8 cellular contexts compared by ENCODE assay signal in genomic region chr9:40992472-40992821, GRCh38.
DNase-seq lines count a peak whose midpoint lies in the region; ATAC-seq and TF ChIP-seq lines count a peak whose summit lies in the region.
"Not testable (repeated sequence)": the region's sequence is repeated elsewhere in the genome, so short reads cannot be mapped to it uniquely, and the experiment has no call there.

No MANE protein-coding gene starts in this region.

- not testable (repeated sequence) for H3K36me3 ChIP-seq in parathyroid adenoma (ENCODE audit: control insufficient read depth, insufficient read depth, low read length); uterus

- TF ChIP-seq CTCF in parathyroid adenoma (IDR thresholded peaks at IDR 0.05); uterus (IDR thresholded peaks at IDR 0.05): not testable (repeated sequence)

- H3K9me3 ChIP-seq in parathyroid adenoma (ENCODE audit: control insufficient read depth, low read length); uterus: not testable (repeated sequence)

- DNase-seq in ecto neural progenitor cell (ENCODE audit: low spot score) = peak; percentile 74
- DNase-seq in iPS-NIHi11 (ENCODE audit: low spot score) = peak; percentile 4
- DNase-seq in uterus = peak in 1 of 2 donors; percentile 58

- not testable (repeated sequence) for H3K79me2 ChIP-seq in parathyroid adenoma

- H3K4me2 ChIP-seq in parathyroid adenoma (ENCODE audit: low read length) = peak overlapping the region; percentile 86

- H2AFZ ChIP-seq in parathyroid adenoma = peak overlapping the region; percentile 97

- not testable (repeated sequence) for H3K4me1 ChIP-seq in parathyroid adenoma, uterus

- intact Hi-C loops in uterus (cut with DNase I; ENCODE audit: low total_unique reads) = not testable (repeated sequence)

- peak; percentile 41 for ATAC-seq in GM18498 (IDR thresholded peaks at IDR 0.05; ENCODE audit: unreplicated experiment)
- peak; percentile 49 for ATAC-seq in GM21737 (IDR thresholded peaks at IDR 0.05; ENCODE audit: unreplicated experiment)
- ATAC-seq in HG03439 (IDR thresholded peaks at IDR 0.05; ENCODE audit: unreplicated experiment) = peak; percentile 39
- ATAC-seq in SK-N-SH treated with all-trans-retinoic acid at 6 μM for 48 hours = peak; percentile 15; the same call in 2 of the 3 replicates

- peak overlapping the region; percentile 83 for H3K27ac ChIP-seq in parathyroid adenoma
- peak overlapping the region; percentile 87 to 95 for H3K27ac ChIP-seq in uterus

- not testable (repeated sequence) for H3K27me3 ChIP-seq in parathyroid adenoma (ENCODE audit: control insufficient read depth, insufficient read depth, low read length); uterus

- peak in 1 of 2 donors; percentile 3 for TF ChIP-seq POLR2A in uterus (IDR thresholded peaks at IDR 0.05)

- peak overlapping the region; percentile 63 for H3K9ac ChIP-seq in parathyroid adenoma

- peak overlapping the region; percentile 90 for H3K4me3 ChIP-seq in parathyroid adenoma (ENCODE audit: low read depth, low read length)
- peak overlapping the region; percentile 59 to 86 for H3K4me3 ChIP-seq in uterus
